Comparison of ENCODE assay signal across 21 cellular contexts in the genomic region with DNA sequence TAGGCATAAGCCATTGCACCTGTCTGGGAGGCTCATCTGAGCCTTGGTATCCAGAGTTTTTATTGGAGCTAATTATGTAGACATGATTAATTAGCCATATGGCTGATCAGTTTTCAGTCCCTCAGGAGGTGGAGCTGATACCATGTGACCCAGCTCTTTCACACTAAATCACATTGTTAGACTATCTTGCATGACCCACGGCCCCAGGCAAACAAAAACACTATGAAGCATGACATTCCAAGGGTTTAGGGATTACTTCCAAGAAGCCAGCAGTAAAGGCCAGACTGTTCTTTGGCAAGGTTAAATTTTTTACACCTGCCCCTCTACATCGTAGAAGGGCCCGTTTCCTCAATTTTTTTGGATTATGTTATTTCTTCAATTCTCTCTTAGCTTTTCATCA.
"Had no signal": no experiment of that assay in that cellular context is flagged by ENCODE, and none has a peak within 500 bp of the region (broad histone marks: within the 10 kb centered on the region; RNA-seq: fewer than 3 reads in every experiment).

No MANE protein-coding gene starts in this region.

- FAIRE-seq: endometrium, islet of Langerhans had no signal

- H3K27me3 ChIP-seq: body of pancreas, colonic mucosa, right atrium auricular region had no signal

- DNase-seq: activated CD4-positive, alpha-beta memory T cell treated with anti-CD3 and anti-CD28 coated beads, Interleukin-2, amount 10 ng/mL, durations not matched to agents 7 days and 5 days; activated CD4-positive, alpha-beta T cell treated with anti-CD3 and anti-CD28 coated beads for 36 hours; activated effector memory CD4-positive, alpha-beta T cell treated with Interleukin-2 at 50 U/mL for 16 hours; activated naive CD4-positive, alpha-beta T cell treated with anti-CD3 and anti-CD28 coated beads, Interleukin-2, amount 50 U/mL, for 16 hours; activated T-cell treated with anti-CD3 and anti-CD28 coated beads, Interleukin-2, amount 50 U/mL, for 24 hours; body of pancreas; central memory CD4-positive, alpha-beta T cell; colonic mucosa; left ventricle myocardium inferior; mucosa of descending colon; naive thymus-derived CD4-positive, alpha-beta T cell; stimulated activated CD4-positive, alpha-beta T cell treated with anti-CD3 and anti-CD28 coated beads, Interleukin-15, amount 100 ng/mL, for 24 hours; stimulated activated CD4-positive, alpha-beta T cell treated with anti-CD3 and anti-CD28 coated beads, Interleukin-4, amount 100 ng/mL, for 4 hours; stimulated activated CD8-positive, alpha-beta memory T cell treated with anti-CD3 and anti-CD28 coated beads, Interleukin-4, amount 100 ng/mL, for 48 hours; stimulated activated naive CD4-positive, alpha-beta T cell treated with Interleukin-2 at 50 U/mL for 16 hours; T-helper 2 cell had no signal

- H3K9me3 ChIP-seq: body of pancreas, colonic mucosa, left ventricle myocardium inferior, mucosa of descending colon, right atrium auricular region had no signal

- H3K4me1 ChIP-seq: colonic mucosa had no signal

- ATAC-seq: activated CD4-positive, alpha-beta T cell treated with anti-CD3 and anti-CD28 coated beads for 36 hours; body of pancreas; esophagus mucosa; mucosa of descending colon; naive thymus-derived CD4-positive, alpha-beta T cell had no signal

- H3K36me3 ChIP-seq: colonic mucosa had no signal

- H3K27ac ChIP-seq: body of pancreas, colonic mucosa, left ventricle myocardium inferior, right atrium auricular region, skin epidermis had no signal

- H3K4me3 ChIP-seq: body of pancreas, colonic mucosa, left ventricle myocardium inferior, mucosa of descending colon, right atrium auricular region, skin epidermis had no signal
